Comparison of ENCODE assay signal across 8 cellular contexts in the genomic region with DNA sequence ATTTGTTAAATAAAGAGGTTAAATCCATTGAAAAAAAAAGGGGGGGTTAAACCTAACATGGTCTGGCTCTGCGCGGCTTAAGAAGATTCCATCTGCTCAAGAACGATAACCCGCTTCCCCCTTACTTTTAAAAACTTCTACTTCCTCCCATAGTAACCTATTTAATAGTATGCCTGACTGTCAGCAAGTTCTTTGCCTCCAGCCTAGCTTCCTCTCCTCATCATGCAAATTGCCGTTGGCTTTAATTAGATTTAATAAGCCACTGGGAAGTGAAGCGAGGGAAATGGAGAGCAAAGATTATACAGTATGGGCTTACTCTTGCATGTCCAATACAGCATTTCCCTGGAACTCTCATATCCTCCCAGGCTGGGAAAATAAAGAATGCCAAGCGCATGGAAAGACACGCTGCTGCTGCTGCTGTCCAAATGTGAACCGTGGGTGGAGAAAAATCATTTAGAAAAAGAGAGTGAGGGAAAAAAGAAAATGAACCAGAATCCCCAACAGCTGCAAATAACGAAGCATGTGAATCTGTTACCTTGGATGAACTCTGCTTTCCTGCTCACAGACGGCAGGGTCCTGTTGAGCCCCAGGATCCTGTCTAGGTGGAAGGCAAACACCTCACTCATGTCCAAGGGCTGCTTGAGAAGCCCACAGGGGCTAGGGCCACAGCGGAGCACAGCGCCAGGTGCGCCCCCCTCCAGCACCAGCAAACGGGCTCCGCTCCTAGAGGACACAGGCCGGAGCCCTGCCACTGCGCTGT. TPM values are rescaled to one million over a fixed set of nuclear protein-coding genes. Genes with fewer than 3 reads are reported as not detected.
DNase-seq lines count a peak whose midpoint lies in the region; ATAC-seq and TF ChIP-seq lines count a peak whose summit lies in the region.

No MANE protein-coding gene starts in this region.

- no peak overlapping the region for H3K27ac Mint-ChIP-seq in nephron progenitor cell
- no peak overlapping the region for H3K27ac Mint-ChIP-seq in CD8-positive, alpha-beta memory T cell

- H3K4me1 ChIP-seq in BE2C: peaks cover 4% of the 10 kb centered on the region; the same call in 1 of the 2 replicates
- no peaks in the 10 kb centered on the region for H3K4me1 ChIP-seq in CD8-positive, alpha-beta memory T cell (ENCODE audit: insufficient read depth, low read length)

- peaks cover 7% of the 10 kb centered on the region for H3K27me3 Mint-ChIP-seq in nephron progenitor cell (ENCODE audit: low read depth, poor library complexity)
- H3K27me3 Mint-ChIP-seq in CD8-positive, alpha-beta memory T cell: peaks cover 10 to 26% of the 10 kb centered on the region in 2 donors

- H3K4me3 ChIP-seq in BE2C (ENCODE audit: low read depth, low read length) (peak overlapping the region; percentile 19), dorsolateral prefrontal cortex (peak overlapping the region; percentile 15 to 70 (median 52))
- H3K4me3 ChIP-seq in CD8-positive, alpha-beta memory T cell (ENCODE audit: low read length): no peak overlapping the region

- no peaks in the 10 kb centered on the region for H3K9me3 ChIP-seq in BE2C
- no peaks in the 10 kb centered on the region for H3K9me3 ChIP-seq in CD8-positive, alpha-beta memory T cell (ENCODE audit: low read length)

- peaks cover 12% of the 10 kb centered on the region for H3K4me1 Mint-ChIP-seq in nephron progenitor cell
- H3K4me1 Mint-ChIP-seq in CD8-positive, alpha-beta memory T cell: peaks cover 0 to 6% (median 0%) of the 10 kb centered on the region in 3 donors

- no peaks in the 10 kb centered on the region for H3K36me3 ChIP-seq in BE2C
- H3K36me3 ChIP-seq in CD8-positive, alpha-beta memory T cell (ENCODE audit: insufficient read depth, low read length): no peaks in the 10 kb centered on the region

- CTCF ChIA-PET in CD8-positive, alpha-beta memory T cell (lab: Charles Lee): no interaction called here

- intact Hi-C loops in dorsolateral prefrontal cortex (cut with DNase I): loop anchor here (2.0 to 10.0 kb wide), 5 partner anchors 82 to 945 kb away; partner anchors contain the start of gene GRIA2 (in 2 of the 2)

- TF ChIP-seq CTCF in BE2C (IDR thresholded peaks at IDR 0.05; ENCODE audit: low read depth, low read length) (no peak), dorsolateral prefrontal cortex (IDR thresholded peaks at IDR 0.05 in 54 of 56, conservative IDR thresholded peaks at IDR 0.05 in 2 of 56; ENCODE audit: low read depth in 1 of 56, partially characterized antibody in 56 of 56) (peak in 3 of 56 donors; percentile 21 to 45 (median 39)), nephron progenitor cell (IDR thresholded peaks at IDR 0.05) (no peak)

- POLR2A ChIA-PET in CD8-positive, alpha-beta memory T cell (lab: Charles Lee): no interaction called here

- peak overlapping the region; percentile 47 for H3K4me3 Mint-ChIP-seq in nephron progenitor cell
- no peak overlapping the region for H3K4me3 Mint-ChIP-seq in CD8-positive, alpha-beta memory T cell

- H3K27me3 ChIP-seq in BE2C (no peaks in the 10 kb centered on the region), dorsolateral prefrontal cortex (no peaks in the 10 kb centered on the region)
- peaks cover 3% of the 10 kb centered on the region for H3K27me3 ChIP-seq in CD8-positive, alpha-beta memory T cell (ENCODE audit: insufficient read depth, low read length, poor library complexity, severe bottlenecking)

- ATAC-seq in HG02973 (IDR thresholded peaks at IDR 0.05; ENCODE audit: unreplicated experiment) (no peak), HG02840 (IDR thresholded peaks at IDR 0.05; ENCODE audit: low FRiP score, unreplicated experiment) (no peak)

- DNase-seq in BE2C (peak; percentile 7), NCI-H1048 (lab: John Stamatoyannopoulos, UW) (peak; percentile 36), dorsolateral prefrontal cortex (no peak), nephron progenitor cell (no peak), putamen (ENCODE audit: low spot score) (no peak)
- DNase-seq in CD8-positive, alpha-beta memory T cell: no peak

- H3K36me3 Mint-ChIP-seq in nephron progenitor cell (ENCODE audit: low read depth): no peaks in the 10 kb centered on the region
- no peaks in the 10 kb centered on the region for H3K36me3 Mint-ChIP-seq in CD8-positive, alpha-beta memory T cell

- peak overlapping the region in 58 of 59 donors; percentile 12 to 88 (median 72) for H3K27ac ChIP-seq in dorsolateral prefrontal cortex
- H3K27ac ChIP-seq in CD8-positive, alpha-beta memory T cell (ENCODE audit: low read depth, low read length): no peak overlapping the region

- H3K9me3 Mint-ChIP-seq in nephron progenitor cell: no peaks in the 10 kb centered on the region
- H3K9me3 Mint-ChIP-seq in CD8-positive, alpha-beta memory T cell: no peaks in the 10 kb centered on the region

RNA-seq across cellular contexts. Expression of gene GASK1B, which starts 2.7 kb away (rescaled TPM):
- polyA plus RNA-seq in BE2C (2012; ENCODE audit: insufficient read depth, insufficient read length, low read depth): 1.6 TPM
- 10 to 100 TPM; 23.9 to 74.1 (median 43.0) TPM for total RNA-seq in dorsolateral prefrontal cortex
- total RNA-seq in CD8-positive, alpha-beta memory T cell: under 1 TPM; 0.29 to 0.48 TPM
- polyA plus RNA-seq in CD8-positive, alpha-beta memory T cell: not detected

RNA-seq across cellular contexts. Expression of gene TMEM144, which starts 40.2 kb away (rescaled TPM):
- 0.31 TPM for polyA plus RNA-seq in BE2C (2012; ENCODE audit: insufficient read depth, insufficient read length, low read depth)
- 1,000 to 10,000 TPM in 1 of 120 experiments, 100 to 1,000 TPM in 99, 10 to 100 TPM in 20; 33.2 to 1,060 (median 211) TPM for total RNA-seq in dorsolateral prefrontal cortex
- total RNA-seq in CD8-positive, alpha-beta memory T cell: under 1 TPM in 1 of 2 experiments, not detected in 1; 0.07 TPM
- polyA plus RNA-seq in CD8-positive, alpha-beta memory T cell: not detected

Comparison
In these comparisons a context has a peak if more than half of its experiments do, and no peak if none do; other contexts are left out.
1. DNase-seq: peak in BE2C (single experiment) and NCI-H1048 (single experiment); none in dorsolateral prefrontal cortex (0 of 10), nephron progenitor cell (single experiment), CD8-positive, alpha-beta memory T cell (0 of 5) and putamen (single experiment).
2. RNA of gene GASK1B, which starts 2.7 kb away (total RNA-seq): 23.9 to 74.1 TPM in dorsolateral prefrontal cortex; 0.29 to 0.48 TPM in CD8-positive, alpha-beta memory T cell; every median in the first group is over 10 times any median in the second.
3. RNA of gene TMEM144, which starts 40.2 kb away (total RNA-seq): 33.2 to 1,060 TPM in dorsolateral prefrontal cortex; 0.07 TPM in CD8-positive, alpha-beta memory T cell; every median in the first group is over 10 times any median in the second.